12 cellular contexts compared by ENCODE assay signal in genomic region chr3:122857019-122857418, GRCh38.
DNase-seq lines count a peak whose midpoint lies in the region; ATAC-seq, FAIRE-seq and TF ChIP-seq lines count a peak whose summit lies in the region.
"Had no signal": no experiment of that assay in that cellular context is flagged by ENCODE, and none has a peak within 500 bp of the region (broad histone marks: within the 10 kb centered on the region; RNA-seq: fewer than 3 reads in every experiment).

No MANE protein-coding gene starts in this region.

- H3K27ac ChIP-seq in prostate gland = no peak overlapping the region
- H3K27ac ChIP-seq in substantia nigra (ENCODE audit: low read depth, low read length, poor library complexity, severe bottlenecking) = no peak overlapping the region

- DNase-seq in LHCN-M2 (ENCODE audit: low read depth) (peak; percentile 32), choroid plexus epithelial cell (ENCODE audit: low read depth) (peak; percentile 82), omental fat pad (ENCODE audit: low spot score) (no peak), prostate gland (ENCODE audit: low spot score) (no peak), GM19240 (ENCODE audit: insufficient read length, low spot score) (no peak), substantia nigra (lab: John Stamatoyannopoulos, UW) (no peak)
- DNase-seq: activated naive CD4-positive, alpha-beta T cell; NCI-H2029 treated with DMSO at 0.1 percent for 48 hours; NCI-H774; SHP77 treated with DMSO at 0.1 percent for 48 hours had no signal

- WGBS in prostate gland = 33% methylated on average over 1 of the region's 1 CpG

- H3K36me3 ChIP-seq in prostate gland = peaks cover 0 to 5% of the 10 kb centered on the region in 2 donors

- FAIRE-seq in G401.6 (lab: Jason Lieb, UNC) = peak; percentile 15
- FAIRE-seq: TTC549 had no signal

- no peak for TF ChIP-seq POLR2A in prostate gland (IDR thresholded peaks at IDR 0.05)

- H3K27me3 ChIP-seq in prostate gland (replicated peaks; ENCODE audit: insufficient read depth) = no peaks in the 10 kb centered on the region

- intact Hi-C loops in prostate gland (cut with DNase I) = no loop called here

- H3K9me3 ChIP-seq in prostate gland = no peaks in the 10 kb centered on the region

- H3K4me3 ChIP-seq in choroid plexus epithelial cell (ENCODE audit: low read depth, low read length) (no peak overlapping the region), prostate gland (no peak overlapping the region)

- H3K4me1 ChIP-seq in prostate gland (replicated peaks) = no peaks in the 10 kb centered on the region

- TF ChIP-seq CTCF in choroid plexus epithelial cell (conservative IDR thresholded peaks at IDR 0.05; ENCODE audit: low read depth, low read length) = no peak
- TF ChIP-seq CTCF in omental fat pad (IDR thresholded peaks at IDR 0.05) = no peak
- no peak for TF ChIP-seq CTCF in prostate gland (IDR thresholded peaks at IDR 0.05)

- peak; percentile 70 for ATAC-seq in omental fat pad (ENCODE audit: low FRiP score)

Comparison
In these comparisons a context has a peak if more than half of its experiments do, and no peak if none do; other contexts are left out.
1. DNase-seq: peak in LHCN-M2 (single experiment) and choroid plexus epithelial cell (single experiment); none in omental fat pad (single experiment), prostate gland (single experiment), GM19240 (single experiment) and substantia nigra (0 of 49).